8 cellular contexts compared by ENCODE assay signal in the genomic region with DNA sequence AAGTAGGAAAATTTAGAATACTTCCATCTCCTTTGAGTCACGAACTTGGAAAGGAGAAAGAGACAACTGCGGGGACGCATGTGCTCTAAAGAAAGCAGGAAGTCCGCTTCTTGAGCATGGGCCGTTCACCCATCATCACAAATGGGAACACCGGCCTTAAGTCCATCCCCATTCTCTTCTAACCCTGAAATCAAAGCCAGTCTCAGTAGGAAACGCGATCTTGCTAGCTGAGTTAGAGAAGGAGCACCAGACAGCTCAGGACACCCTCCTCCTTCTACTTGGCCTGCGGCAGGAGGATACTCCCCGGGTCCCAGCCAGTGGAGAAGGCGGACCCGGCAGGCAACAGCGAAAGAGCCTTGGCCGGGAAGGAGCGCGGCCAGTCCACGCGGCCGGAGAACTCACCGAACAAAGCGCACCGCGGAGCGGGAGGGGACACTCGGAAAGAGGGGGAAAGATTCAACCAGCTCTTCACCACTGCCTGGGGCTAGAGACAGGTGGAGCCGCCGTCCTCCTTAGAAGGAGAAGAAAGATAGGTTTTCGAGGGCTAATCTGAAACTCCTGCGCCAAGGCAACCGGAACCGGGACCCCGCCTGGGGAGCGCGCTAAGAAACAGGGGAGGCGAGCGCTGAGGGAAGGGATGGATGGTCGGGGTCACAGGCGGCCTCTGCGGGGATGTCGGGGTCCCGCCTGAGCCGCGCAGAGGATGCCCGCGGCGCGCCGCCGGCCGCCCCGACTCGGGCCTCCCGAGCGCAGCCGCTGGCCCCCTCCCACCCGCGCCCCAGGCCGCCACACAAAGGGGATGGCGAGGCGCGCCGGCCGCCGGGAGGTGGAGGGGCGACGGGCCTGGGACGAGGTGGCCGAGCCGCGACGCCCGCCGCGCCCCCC. TPM values are rescaled to one million over a fixed set of nuclear protein-coding genes. Genes with fewer than 3 reads are reported as not detected.
A peak's percentile ranks its signal among the peaks of the same experiment; 100 is the strongest.
DNase-seq lines count a peak whose midpoint lies in the region; ATAC-seq lines count a peak whose summit lies in the region.

No MANE protein-coding gene starts in this region.

- peak overlapping the region; percentile 98 for H3K27ac Mint-ChIP-seq in activated CD4-positive, alpha-beta memory T cell treated with anti-CD3 and anti-CD28 coated beads, Interleukin-2, amount 10 ng/mL, durations not matched to agents 7 days and 5 days

- no peaks in the 10 kb centered on the region for H3K9me3 ChIP-seq in endocrine pancreas (ENCODE audit: control insufficient read depth, low read length)

- H3K27me3 Mint-ChIP-seq in activated CD4-positive, alpha-beta memory T cell treated with anti-CD3 and anti-CD28 coated beads, Interleukin-2, amount 10 ng/mL, durations not matched to agents 7 days and 5 days: no peaks in the 10 kb centered on the region

- peaks cover 57% of the 10 kb centered on the region for H3K79me2 ChIP-seq in ACC112 (ENCODE audit: control insufficient read depth, insufficient read depth, low read length, unreplicated experiment)

- H3K4me3 ChIP-seq in ACC112 (ENCODE audit: low read depth, low read length) (peak overlapping the region; percentile 99), endocrine pancreas (ENCODE audit: control insufficient read depth, insufficient read depth, low read length) (peak overlapping the region; percentile 80)

- peak; percentile 31 for DNase-seq in NCI-H345 (lab: John Stamatoyannopoulos, UW)
- peak; percentile 44 for DNase-seq in activated CD4-positive, alpha-beta memory T cell treated with anti-CD3 and anti-CD28 coated beads, Interleukin-2, amount 10 ng/mL, durations not matched to agents 7 days and 5 days
- peak; percentile 58 for DNase-seq in midbrain (lab: John Stamatoyannopoulos, UW)
- peak; percentile 3 for DNase-seq in stimulated activated CD8-positive, alpha-beta memory T cell treated with anti-CD3 and anti-CD28 coated beads, Interleukin-7, amount 100 ng/mL, for 24 hours (ENCODE audit: low read depth)

- H3K36me3 Mint-ChIP-seq in activated CD4-positive, alpha-beta memory T cell treated with anti-CD3 and anti-CD28 coated beads, Interleukin-2, amount 10 ng/mL, durations not matched to agents 7 days and 5 days (ENCODE audit: low read depth): peaks cover 36% of the 10 kb centered on the region

- peaks cover 41% of the 10 kb centered on the region for H3K4me1 Mint-ChIP-seq in activated CD4-positive, alpha-beta memory T cell treated with anti-CD3 and anti-CD28 coated beads, Interleukin-2, amount 10 ng/mL, durations not matched to agents 7 days and 5 days

- H3K27me3 ChIP-seq in ACC112 (ENCODE audit: insufficient read depth, low read length): no peaks in the 10 kb centered on the region
- no peaks in the 10 kb centered on the region for H3K27me3 ChIP-seq in endocrine pancreas (ENCODE audit: control insufficient read depth, insufficient read depth, low read length)

- peaks cover 1% of the 10 kb centered on the region; the same call in 1 of the 2 replicates for H3K36me3 ChIP-seq in ACC112 (ENCODE audit: insufficient read depth, low read length)
- H3K36me3 ChIP-seq in endocrine pancreas (ENCODE audit: control insufficient read depth, insufficient read depth, low read length): no peaks in the 10 kb centered on the region

- POLR2A ChIA-PET in activated CD4-positive, alpha-beta memory T cell treated with anti-CD3 and anti-CD28 coated beads, Interleukin-2, amount 10 ng/mL, durations not matched to agents 7 days and 5 days (lab: Charles Lee): interaction anchor here (0.6 to 4.5 kb wide), 14 partner anchors 9 to 861 kb away, joined by 3 to 30 read pairs (median 4); a partner anchor contains a TSS

- CTCF ChIA-PET in activated CD4-positive, alpha-beta memory T cell treated with anti-CD3 and anti-CD28 coated beads, Interleukin-2, amount 10 ng/mL, durations not matched to agents 7 days and 5 days (lab: Charles Lee): interaction anchor here (1.1 to 1.8 kb wide), 5 partner anchors 16 to 198 kb away, joined by 3 to 7 read pairs (median 3); no protein-coding TSS in a partner anchor

- H3K27ac ChIP-seq in ACC112 (ENCODE audit: low read depth, low read length): peak overlapping the region; percentile 76

- ATAC-seq in GM18498 (IDR thresholded peaks at IDR 0.05; ENCODE audit: unreplicated experiment) (peak; percentile 25), HG02852 (IDR thresholded peaks at IDR 0.05; ENCODE audit: unreplicated experiment) (peak; percentile 19)

- peak overlapping the region; percentile 64 for H2AFZ ChIP-seq in ACC112 (ENCODE audit: low read length, unreplicated experiment)

- peak overlapping the region; percentile 100 for H3K4me3 Mint-ChIP-seq in activated CD4-positive, alpha-beta memory T cell treated with anti-CD3 and anti-CD28 coated beads, Interleukin-2, amount 10 ng/mL, durations not matched to agents 7 days and 5 days

- no peaks in the 10 kb centered on the region for H3K9me3 Mint-ChIP-seq in activated CD4-positive, alpha-beta memory T cell treated with anti-CD3 and anti-CD28 coated beads, Interleukin-2, amount 10 ng/mL, durations not matched to agents 7 days and 5 days

- H3K4me1 ChIP-seq in ACC112 (ENCODE audit: control insufficient read depth, insufficient read depth, low read length, unreplicated experiment) (peaks cover 9% of the 10 kb centered on the region), endocrine pancreas (ENCODE audit: control insufficient read depth, insufficient read depth, low read length) (peaks cover 3% of the 10 kb centered on the region)

- peak overlapping the region; percentile 42 for H3K9ac ChIP-seq in endocrine pancreas (ENCODE audit: control insufficient read depth, insufficient read depth, low read length)

RNA-seq across cellular contexts. Expression of a gene that starts 0.8 kb away (rescaled TPM):
- total RNA-seq in activated CD4-positive, alpha-beta memory T cell treated with anti-CD3 and anti-CD28 coated beads, Interleukin-2, amount 10 ng/mL, durations not matched to agents 7 days and 5 days: 10 to 100 TPM; 74.7 to 75.5 TPM

Comparison
In these comparisons a context has a peak if more than half of its experiments do, and no peak if none do; other contexts are left out.
1. Peak in every context shown above with its lines: DNase-seq, ATAC-seq, H3K4me3 ChIP-seq and H3K27ac ChIP-seq.
2. DNase-seq: peak in every context shown above with its lines; median percentile 58 in midbrain; 44 in activated CD4-positive, alpha-beta memory T cell treated with anti-CD3 and anti-CD28 coated beads, Interleukin-2, amount 10 ng/mL, durations not matched to agents 7 days and 5 days; 31 in NCI-H345; 3 in stimulated activated CD8-positive, alpha-beta memory T cell treated with anti-CD3 and anti-CD28 coated beads, Interleukin-7, amount 100 ng/mL, for 24 hours.